ENCODE assay signal across 25 cellular contexts in the genomic region with DNA sequence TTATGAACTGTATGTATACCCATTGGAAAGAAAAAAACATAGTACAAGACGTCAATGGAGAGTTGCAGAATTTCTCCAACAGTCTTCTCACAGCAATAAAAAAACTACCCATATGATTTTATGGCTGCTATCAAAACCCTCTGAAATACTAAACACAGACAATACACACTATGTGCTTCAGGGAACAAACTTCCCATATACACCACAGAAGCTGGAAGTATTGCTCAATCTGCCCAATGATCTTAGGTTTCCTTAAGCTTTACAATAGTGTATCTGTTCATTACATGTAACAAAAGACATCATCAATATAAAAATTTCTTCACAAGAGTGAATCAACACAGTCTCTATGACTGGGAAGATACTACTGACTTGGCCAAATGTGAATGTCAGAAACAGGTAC.
"Had no signal": no experiment of that assay in that cellular context is flagged by ENCODE, and none has a peak within 500 bp of the region (broad histone marks: within the 10 kb centered on the region; RNA-seq: fewer than 3 reads in every experiment).

No MANE protein-coding gene starts in this region.

- H3K36me3 ChIP-seq: lower lobe of right lung, ovary, right atrium auricular region, thyroid gland, upper lobe of right lung had no signal

- H3K4me3 ChIP-seq: heart right ventricle, hepatocyte, lower lobe of right lung, ovary, right atrium auricular region, skin epidermis, stomach, testis, thyroid gland, upper lobe of right lung had no signal

- H3K4me1 Mint-ChIP-seq: naive thymus-derived CD4-positive, alpha-beta T cell; stimulated activated naive B cell treated with anti-CD40 and anti-IgM and Interleukin-4, amounts not matched to agents 10 μg/mL and 1 μg/mL and 100 μg/mL, for 72 hours had no signal

- H3K27ac ChIP-seq: heart right ventricle, hepatocyte, lower lobe of right lung, ovary, right atrium auricular region, skin epidermis, stomach, testis, thyroid gland, upper lobe of right lung had no signal

- DNase-seq: heart right ventricle; islet precursor cell; lower lobe of right lung; mesendoderm; naive thymus-derived CD4-positive, alpha-beta T cell; ovary; stimulated activated CD4-positive, alpha-beta T cell treated with anti-CD3 and anti-CD28 coated beads, Interleukin-12 subunit alpha, Interleukin-12 subunit beta, amount 100 ng/mL, for 4 hours; stimulated activated CD4-positive, alpha-beta T cell treated with anti-CD3 and anti-CD28 coated beads, Interleukin-15, amount 100 ng/mL, for 24 hours; stimulated activated CD4-positive, alpha-beta T cell treated with anti-CD3 and anti-CD28 coated beads, Interleukin-2, amount 100 ng/mL, for 24 hours; stimulated activated CD4-positive, alpha-beta T cell treated with anti-CD3 and anti-CD28 coated beads, Interleukin-4, amount 100 ng/mL, for 1 hour; stimulated activated naive B cell treated with anti-CD40 and anti-IgM and Interleukin-4, amounts not matched to agents 10 μg/mL and 1 μg/mL and 100 μg/mL, for 72 hours; stimulated activated naive CD8-positive, alpha-beta T cell treated with anti-CD3 and anti-CD28 coated beads, Interleukin-15, Interleukin-2, amounts not matched to agents 100 U/mL and 50 U/mL, for 24 hours; stomach; testis; thyroid gland; trophoblast cell; upper lobe of right lung had no signal

- H3K27me3 ChIP-seq: heart right ventricle, hepatocyte, ovary, right atrium auricular region, stomach, testis, thyroid gland, upper lobe of right lung had no signal

- H3K4me1 ChIP-seq: heart right ventricle, lower lobe of right lung, right atrium auricular region, stomach, testis, thyroid gland, upper lobe of right lung had no signal

- H3K4me3 Mint-ChIP-seq: mesothelial cell of epicardium; naive thymus-derived CD4-positive, alpha-beta T cell; natural killer cell treated with Interleukin-12 subunit alpha and Interleukin-12 subunit beta and Interleukin-15 and Interleukin-18, amount 100 ng/mL, for 72 hours; stimulated activated naive B cell treated with anti-CD40 and anti-IgM and Interleukin-4, amounts not matched to agents 10 μg/mL and 1 μg/mL and 100 μg/mL, for 72 hours had no signal

- ATAC-seq: heart right ventricle; left lobe of liver; lower lobe of right lung; naive thymus-derived CD4-positive, alpha-beta T cell; natural killer cell treated with Interleukin-12 subunit alpha and Interleukin-12 subunit beta and Interleukin-15 and Interleukin-18, amount 100 ng/mL, for 72 hours; sciatic nerve; stimulated activated naive B cell treated with anti-CD40 and anti-IgM and Interleukin-4, amounts not matched to agents 10 μg/mL and 1 μg/mL and 100 μg/mL, for 72 hours; stimulated activated naive CD8-positive, alpha-beta T cell treated with anti-CD3 and anti-CD28 coated beads, Interleukin-15, Interleukin-2, amounts not matched to agents 100 U/mL and 50 U/mL, for 24 hours; upper lobe of right lung had no signal

- H3K4me2 ChIP-seq: hepatocyte had no signal

- H3K9me3 ChIP-seq: lower lobe of right lung, ovary, right atrium auricular region, stomach, testis, thyroid gland had no signal

- H3K27ac Mint-ChIP-seq: mesothelial cell of epicardium; naive thymus-derived CD4-positive, alpha-beta T cell; natural killer cell treated with Interleukin-12 subunit alpha and Interleukin-12 subunit beta and Interleukin-15 and Interleukin-18, amount 100 ng/mL, for 72 hours; progenitor cell of endocrine pancreas; stimulated activated naive B cell treated with anti-CD40 and anti-IgM and Interleukin-4, amounts not matched to agents 10 μg/mL and 1 μg/mL and 100 μg/mL, for 72 hours had no signal

- H3K27me3 Mint-ChIP-seq: naive thymus-derived CD4-positive, alpha-beta T cell; natural killer cell treated with Interleukin-12 subunit alpha and Interleukin-12 subunit beta and Interleukin-15 and Interleukin-18, amount 100 ng/mL, for 72 hours; progenitor cell of endocrine pancreas; stimulated activated naive B cell treated with anti-CD40 and anti-IgM and Interleukin-4, amounts not matched to agents 10 μg/mL and 1 μg/mL and 100 μg/mL, for 72 hours had no signal

- H2AFZ ChIP-seq: hepatocyte had no signal
